18 cellular contexts compared by ENCODE assay signal in the genomic region with DNA sequence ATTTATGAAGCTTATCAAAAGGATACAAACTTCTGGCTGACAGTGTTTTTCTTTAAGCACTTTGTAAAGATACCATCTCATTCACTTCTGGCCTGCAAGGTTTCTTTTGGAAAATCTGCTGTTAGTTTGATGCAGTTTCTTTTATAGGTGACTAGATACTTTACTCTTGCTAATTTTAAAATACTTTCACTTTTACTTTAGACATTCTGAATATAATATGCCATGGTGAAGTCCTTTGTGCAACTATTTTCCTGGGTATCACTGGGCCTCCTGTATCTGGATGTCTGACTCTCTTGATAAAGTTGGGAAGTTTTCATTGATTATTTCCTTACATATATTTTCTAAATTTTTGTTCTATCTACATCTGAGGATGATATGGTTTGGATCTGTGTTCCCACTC. TPM values are rescaled to one million over a fixed set of nuclear protein-coding genes. Genes with fewer than 3 reads are reported as not detected.
DNase-seq lines count a peak whose midpoint lies in the region; ATAC-seq, FAIRE-seq and TF ChIP-seq lines count a peak whose summit lies in the region.
"Had no signal": no experiment of that assay in that cellular context is flagged by ENCODE, and none has a peak within 500 bp of the region (broad histone marks: within the 10 kb centered on the region; RNA-seq: fewer than 3 reads in every experiment).

No MANE protein-coding gene starts in this region.

- H3K4me1 ChIP-seq in CD4-positive, CD25-positive, alpha-beta regulatory T cell (ENCODE audit: control insufficient read depth, insufficient read depth, low read length, poor library complexity, severe bottlenecking), result no peaks in the 10 kb centered on the region
- H3K4me1 ChIP-seq in spleen, result no peaks in the 10 kb centered on the region

- no peaks in the 10 kb centered on the region for H3K27me3 Mint-ChIP-seq in activated CD8-positive, alpha-beta memory T cell treated with anti-CD3 and anti-CD28 coated beads, Interleukin-2, amount 10 ng/mL, durations not matched to agents 7 days and 5 days
- H3K27me3 Mint-ChIP-seq in CD4-positive, CD25-positive, alpha-beta regulatory T cell, result no peaks in the 10 kb centered on the region
- no peaks in the 10 kb centered on the region for H3K27me3 Mint-ChIP-seq in activated T-helper 2 cell treated with anti-CD3 and anti-CD28 coated beads, Interferon-gamma antibody, Interleukin-2, Interleukin-4, amounts not matched to agents 10 μg/mL and 5 μg/mL and 100 μg/mL, durations not matched to agents 14 hours and 24 hours and 36 hours (ENCODE audit: low read depth)

- FAIRE-seq in GM18507 (lab: Jason Lieb, UNC), result peak; percentile 46

- H3K9me3 ChIP-seq in CD4-positive, CD25-positive, alpha-beta regulatory T cell (ENCODE audit: control insufficient read depth in 2 of 2, low read length in 2 of 2), result peaks cover 13 to 16% of the 10 kb centered on the region in 2 experiments
- peaks cover 8 to 67% (median 50%) of the 10 kb centered on the region in 8 donors for H3K9me3 ChIP-seq in spleen

- no peak for DNase-seq in activated CD8-positive, alpha-beta memory T cell treated with anti-CD3 and anti-CD28 coated beads, Interleukin-2, amount 10 ng/mL, durations not matched to agents 7 days and 5 days
- DNase-seq in activated CD8-positive, alpha-beta memory T cell treated with anti-CD3 and anti-CD28 coated beads, Interleukin-2, amount 50 U/mL, for 4 hours, result no peak
- peak in 1 of 3 donors; percentile 9 for DNase-seq in CD4-positive, CD25-positive, alpha-beta regulatory T cell
- DNase-seq in GM18507 (ENCODE audit: extremely low spot score, insufficient read length, low read depth), result no peak
- DNase-seq in activated T-helper 2 cell treated with anti-CD3 and anti-CD28 coated beads, Interferon-gamma antibody, Interleukin-2, Interleukin-4, amounts not matched to agents 10 μg/mL and 5 μg/mL and 100 μg/mL, durations not matched to agents 14 hours and 24 hours and 36 hours (ENCODE audit: low spot score), result no peak
- DNase-seq in spleen, result no peak
- no peak for DNase-seq in NCI-H82 treated with DMSO at 0.1 percent for 48 hours (lab: John Stamatoyannopoulos, UW; ENCODE audit: unreplicated experiment)
- DNase-seq: C1 segment of cervical spinal cord, Caco-2, DMS153, EL, H9, IMR-90, NCI-H187, NCI-H226, NCI-H526 treated with DMSO at 0.1 percent for 48 hours, SHP77 had no signal

- H3K4me1 Mint-ChIP-seq in activated CD8-positive, alpha-beta memory T cell treated with anti-CD3 and anti-CD28 coated beads, Interleukin-2, amount 10 ng/mL, durations not matched to agents 7 days and 5 days, result peaks cover 10% of the 10 kb centered on the region
- peaks cover 0 to 15% (median 13%) of the 10 kb centered on the region in 4 donors for H3K4me1 Mint-ChIP-seq in CD4-positive, CD25-positive, alpha-beta regulatory T cell
- H3K4me1 Mint-ChIP-seq in activated T-helper 2 cell treated with anti-CD3 and anti-CD28 coated beads, Interferon-gamma antibody, Interleukin-2, Interleukin-4, amounts not matched to agents 10 μg/mL and 5 μg/mL and 100 μg/mL, durations not matched to agents 14 hours and 24 hours and 36 hours (ENCODE audit: low read depth), result peaks cover 7% of the 10 kb centered on the region

- peaks cover 34% of the 10 kb centered on the region for H3K36me3 Mint-ChIP-seq in activated CD8-positive, alpha-beta memory T cell treated with anti-CD3 and anti-CD28 coated beads, Interleukin-2, amount 10 ng/mL, durations not matched to agents 7 days and 5 days
- peaks cover 25% of the 10 kb centered on the region for H3K36me3 Mint-ChIP-seq in CD4-positive, CD25-positive, alpha-beta regulatory T cell
- H3K36me3 Mint-ChIP-seq in activated T-helper 2 cell treated with anti-CD3 and anti-CD28 coated beads, Interferon-gamma antibody, Interleukin-2, Interleukin-4, amounts not matched to agents 10 μg/mL and 5 μg/mL and 100 μg/mL, durations not matched to agents 14 hours and 24 hours and 36 hours (ENCODE audit: low read depth), result peaks cover 20% of the 10 kb centered on the region

- TF ChIP-seq CTCF in spleen (IDR thresholded peaks at IDR 0.05 in 8 of 11, conservative IDR thresholded peaks at IDR 0.05 in 3 of 11), result no peak

- no peak overlapping the region for H3K4me3 Mint-ChIP-seq in activated CD8-positive, alpha-beta memory T cell treated with anti-CD3 and anti-CD28 coated beads, Interleukin-2, amount 10 ng/mL, durations not matched to agents 7 days and 5 days
- peak overlapping the region in 2 of 4 donors; percentile 9 to 84 for H3K4me3 Mint-ChIP-seq in CD4-positive, CD25-positive, alpha-beta regulatory T cell
- no peak overlapping the region for H3K4me3 Mint-ChIP-seq in activated T-helper 2 cell treated with anti-CD3 and anti-CD28 coated beads, Interferon-gamma antibody, Interleukin-2, Interleukin-4, amounts not matched to agents 10 μg/mL and 5 μg/mL and 100 μg/mL, durations not matched to agents 14 hours and 24 hours and 36 hours (ENCODE audit: low read depth)
- H3K4me3 Mint-ChIP-seq: H9 had no signal

- H3K27ac ChIP-seq in CD4-positive, CD25-positive, alpha-beta regulatory T cell (ENCODE audit: insufficient read depth, low read length, poor library complexity, severe bottlenecking), result no peak overlapping the region
- no peak overlapping the region for H3K27ac ChIP-seq in spleen

- peak overlapping the region; percentile 40 for H3K27ac Mint-ChIP-seq in activated CD8-positive, alpha-beta memory T cell treated with anti-CD3 and anti-CD28 coated beads, Interleukin-2, amount 10 ng/mL, durations not matched to agents 7 days and 5 days
- H3K27ac Mint-ChIP-seq in CD4-positive, CD25-positive, alpha-beta regulatory T cell, result no peak overlapping the region
- peak overlapping the region; percentile 3 for H3K27ac Mint-ChIP-seq in activated T-helper 2 cell treated with anti-CD3 and anti-CD28 coated beads, Interferon-gamma antibody, Interleukin-2, Interleukin-4, amounts not matched to agents 10 μg/mL and 5 μg/mL and 100 μg/mL, durations not matched to agents 14 hours and 24 hours and 36 hours
- H3K27ac Mint-ChIP-seq: H9 had no signal

- TF ChIP-seq POLR2A in spleen (IDR thresholded peaks at IDR 0.05), result no peak

- H3K9me3 Mint-ChIP-seq in activated CD8-positive, alpha-beta memory T cell treated with anti-CD3 and anti-CD28 coated beads, Interleukin-2, amount 10 ng/mL, durations not matched to agents 7 days and 5 days (ENCODE audit: low read depth), result peaks cover 24% of the 10 kb centered on the region
- H3K9me3 Mint-ChIP-seq in CD4-positive, CD25-positive, alpha-beta regulatory T cell, result peaks cover 2 to 53% (median 25%) of the 10 kb centered on the region in 7 donors
- peaks cover 40% of the 10 kb centered on the region for H3K9me3 Mint-ChIP-seq in activated T-helper 2 cell treated with anti-CD3 and anti-CD28 coated beads, Interferon-gamma antibody, Interleukin-2, Interleukin-4, amounts not matched to agents 10 μg/mL and 5 μg/mL and 100 μg/mL, durations not matched to agents 14 hours and 24 hours and 36 hours

- H3K4me3 ChIP-seq in CD4-positive, CD25-positive, alpha-beta regulatory T cell (ENCODE audit: low read depth, low read length), result peak overlapping the region; percentile 42
- H3K4me3 ChIP-seq in spleen, result no peak overlapping the region

- no peak for ATAC-seq in activated CD8-positive, alpha-beta memory T cell treated with anti-CD3 and anti-CD28 coated beads, Interleukin-2, amount 10 ng/mL, durations not matched to agents 7 days and 5 days
- no peak for ATAC-seq in CD4-positive, CD25-positive, alpha-beta regulatory T cell (ENCODE audit: low read depth in 2 of 2)
- ATAC-seq in HG03097 (IDR thresholded peaks at IDR 0.05; ENCODE audit: low FRiP score, unreplicated experiment), result no peak

- no peaks in the 10 kb centered on the region for H3K27me3 ChIP-seq in CD4-positive, CD25-positive, alpha-beta regulatory T cell (ENCODE audit: control insufficient read depth, insufficient read depth, low read length)
- no peaks in the 10 kb centered on the region for H3K27me3 ChIP-seq in spleen (replicated peaks in 1 of 7)

- CTCF ChIA-PET in activated CD8-positive, alpha-beta memory T cell treated with anti-CD3 and anti-CD28 coated beads, Interleukin-2, amount 10 ng/mL, durations not matched to agents 7 days and 5 days (lab: Charles Lee), result no interaction called here

- no peaks in the 10 kb centered on the region for H3K36me3 ChIP-seq in CD4-positive, CD25-positive, alpha-beta regulatory T cell (ENCODE audit: control insufficient read depth, insufficient read depth, low read length)
- peaks cover 0 to 14% (median under 1%) of the 10 kb centered on the region in 6 donors for H3K36me3 ChIP-seq in spleen

- intact Hi-C loops in activated T-helper 2 cell treated with anti-CD3 and anti-CD28 coated beads, Interferon-gamma antibody, Interleukin-2, Interleukin-4, amounts not matched to agents 10 μg/mL and 5 μg/mL and 100 μg/mL, durations not matched to agents 14 hours and 24 hours and 36 hours (cut with micrococcal nuclease), result no loop called here
- intact Hi-C loops in spleen (cut with DNase I; ENCODE audit: low total_unique reads), result no loop called here

RNA-seq across cellular contexts. Expression of a gene that starts 29.0 kb away (rescaled TPM):
- total RNA-seq in activated CD8-positive, alpha-beta memory T cell treated with anti-CD3 and anti-CD28 coated beads, Interleukin-2, amount 10 ng/mL, durations not matched to agents 7 days and 5 days, result 10 to 100 TPM; 15.2 to 20.2 TPM
- total RNA-seq in CD4-positive, CD25-positive, alpha-beta regulatory T cell, result 18.1 TPM
- polyA plus RNA-seq in CD4-positive, CD25-positive, alpha-beta regulatory T cell, result 10 to 100 TPM in 3 of 4 donors, 1 to 10 TPM in 1; 7.1 to 15.9 (median 11.0) TPM
- 12.7 and 13.3 TPM in 2 replicates for total RNA-seq in activated T-helper 2 cell treated with anti-CD3 and anti-CD28 coated beads, Interferon-gamma antibody, Interleukin-2, Interleukin-4, amounts not matched to agents 10 μg/mL and 5 μg/mL and 100 μg/mL, durations not matched to agents 14 hours and 24 hours and 36 hours
- total RNA-seq in spleen, result 10 to 100 TPM; 14.2 to 21.9 (median 16.5) TPM
- polyA plus RNA-seq in spleen, result 10 to 100 TPM in 2 of 3 donors, 1 to 10 TPM in 1; 8.7 to 16.6 (median 13.3) TPM

Comparison
In these comparisons a context has a peak if more than half of its experiments do, and no peak if none do; other contexts are left out.
1. H3K27ac Mint-ChIP-seq: peak in activated CD8-positive, alpha-beta memory T cell treated with anti-CD3 and anti-CD28 coated beads, Interleukin-2, amount 10 ng/mL, durations not matched to agents 7 days and 5 days (single experiment) and activated T-helper 2 cell treated with anti-CD3 and anti-CD28 coated beads, Interferon-gamma antibody, Interleukin-2, Interleukin-4, amounts not matched to agents 10 μg/mL and 5 μg/mL and 100 μg/mL, durations not matched to agents 14 hours and 24 hours and 36 hours (single experiment); none in CD4-positive, CD25-positive, alpha-beta regulatory T cell (0 of 3).